Comparison of ENCODE assay signal across 22 cellular contexts in the genomic region with DNA sequence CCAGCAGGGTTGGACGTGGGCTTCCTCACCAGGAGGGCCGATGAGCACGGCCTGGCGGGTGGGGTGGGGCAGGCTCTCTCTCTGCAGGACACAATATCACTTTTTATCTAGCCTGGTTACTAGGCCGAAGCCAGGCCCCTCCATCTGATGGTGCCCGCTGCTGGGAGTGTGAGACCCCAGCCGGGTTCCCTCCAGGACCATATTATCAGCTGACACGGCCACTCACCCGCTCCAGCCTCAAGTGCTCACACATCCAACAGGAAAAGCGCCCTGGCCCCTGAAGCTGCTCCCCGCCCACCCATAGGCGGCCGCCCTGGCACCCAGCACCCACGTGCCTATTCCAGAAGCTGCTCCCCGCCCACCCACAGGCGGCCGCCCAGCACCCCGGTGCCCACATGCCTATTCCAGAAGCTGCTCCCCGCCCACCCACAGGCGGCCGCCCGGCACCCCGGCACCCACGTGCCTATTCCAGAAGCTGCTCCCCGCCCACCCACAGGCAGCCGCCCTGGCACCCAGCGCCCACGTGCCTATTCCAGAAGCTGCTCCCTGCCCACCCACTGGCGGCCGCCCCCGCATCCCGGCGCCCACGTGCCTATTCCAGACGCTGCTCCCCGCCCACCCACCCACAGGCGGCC. TPM values are rescaled to one million over a fixed set of nuclear protein-coding genes. Genes with fewer than 3 reads are reported as not detected.
DNase-seq lines count a peak whose midpoint lies in the region; ATAC-seq, FAIRE-seq and TF ChIP-seq lines count a peak whose summit lies in the region.
"Had no signal": no experiment of that assay in that cellular context is flagged by ENCODE, and none has a peak within 500 bp of the region (broad histone marks: within the 10 kb centered on the region; RNA-seq: fewer than 3 reads in every experiment).

No MANE protein-coding gene starts in this region.

- H3K4me3 Mint-ChIP-seq in stimulated activated naive B cell treated with anti-CD40 and anti-IgM and Interleukin-4, amounts not matched to agents 10 μg/mL and 1 μg/mL and 100 μg/mL, for 72 hours: no peak overlapping the region
- H3K4me3 Mint-ChIP-seq: activated CD4-positive, alpha-beta T cell treated with anti-CD3 and anti-CD28 coated beads, Interleukin-2, amount 10 ng/mL, durations not matched to agents 7 days and 5 days; IgD-negative memory B cell; naive B cell; stimulated activated naive CD8-positive, alpha-beta T cell treated with anti-CD3 and anti-CD28 coated beads, Interleukin-15, Interleukin-2, amounts not matched to agents 100 ng/mL and 50 ng/mL, for 24 hours had no signal

- peaks cover 8 to 39% (median 17%) of the 10 kb centered on the region in 4 donors for H3K4me1 ChIP-seq in Peyer's patch
- peaks cover 0 to 11% of the 10 kb centered on the region in 2 donors for H3K4me1 ChIP-seq in kidney (ENCODE audit: control insufficient read depth in 1 of 2, insufficient read depth in 1 of 2, low read depth in 1 of 2, low read length in 2 of 2)
- peaks cover 0 to 12% (median 10%) of the 10 kb centered on the region in 4 donors for H3K4me1 ChIP-seq in sigmoid colon

- TF ChIP-seq EP300 in sigmoid colon (IDR thresholded peaks at IDR 0.05): no peak

- H3K4me1 Mint-ChIP-seq in stimulated activated naive B cell treated with anti-CD40 and anti-IgM and Interleukin-4, amounts not matched to agents 10 μg/mL and 1 μg/mL and 100 μg/mL, for 72 hours: peaks cover 27 to 48% of the 10 kb centered on the region in 2 donors

- FAIRE-seq in kidney (lab: Jason Lieb, UNC): no peak
- FAIRE-seq: bronchial epithelial cell had no signal

- 90 to 94% methylated on average over 37 of the region's 37 CpGs for WGBS in sigmoid colon, 2 donors

- TF ChIP-seq POLR2A in Peyer's patch (IDR thresholded peaks at IDR 0.05) (no peak), sigmoid colon (IDR thresholded peaks at IDR 0.05) (no peak)

- DNase-seq in Peyer's patch (peak in 2 of 3 donors; percentile 32 to 44), kidney (peak; percentile 75), sigmoid colon (peak; percentile 52), NCI-H1417 treated with DMSO at 0.1 percent for 48 hours (lab: John Stamatoyannopoulos, UW) (no peak)
- peak; percentile 39 for DNase-seq in activated CD8-positive, alpha-beta memory T cell treated with anti-CD3 and anti-CD28 coated beads, Interleukin-2, amount 50 U/mL, for 48 hours
- DNase-seq in stimulated activated naive B cell treated with anti-CD40 and anti-IgM and Interleukin-4, amounts not matched to agents 10 μg/mL and 1 μg/mL and 100 μg/mL, for 72 hours: no peak
- DNase-seq: activated CD4-positive, alpha-beta T cell treated with anti-CD3 and anti-CD28 coated beads, Interleukin-2, amount 10 ng/mL, durations not matched to agents 7 days and 5 days; GOT3; MM.1S; naive B cell; NCI-H1930; NCI-H345; NK-92 treated with Interleukin-12 subunit alpha and Interleukin-12 subunit beta, amount 100 ng/mL, for 24 hours had no signal

- no peak for ATAC-seq in stimulated activated naive B cell treated with anti-CD40 and anti-IgM and Interleukin-4, amounts not matched to agents 10 μg/mL and 1 μg/mL and 100 μg/mL, for 72 hours (replicated peaks)
- ATAC-seq in HG02763 (IDR thresholded peaks at IDR 0.05; ENCODE audit: unreplicated experiment): no peak
- ATAC-seq: activated naive CD4-positive, alpha-beta T cell treated with anti-CD3 and anti-CD28 coated beads, Interleukin-2, amount 50 U/mL, for 72 hours; esophagus mucosa; gastroesophageal sphincter had no signal

- intact Hi-C loops in kidney (cut with DNase I) (no loop called here), sigmoid colon (cut with DNase I) (no loop called here)

- H3K27me3 Mint-ChIP-seq in stimulated activated naive B cell treated with anti-CD40 and anti-IgM and Interleukin-4, amounts not matched to agents 10 μg/mL and 1 μg/mL and 100 μg/mL, for 72 hours: no peaks in the 10 kb centered on the region
- H3K27me3 Mint-ChIP-seq: activated CD4-positive, alpha-beta T cell treated with anti-CD3 and anti-CD28 coated beads, Interleukin-2, amount 10 ng/mL, durations not matched to agents 7 days and 5 days; IgD-negative memory B cell; naive B cell; stimulated activated naive CD8-positive, alpha-beta T cell treated with anti-CD3 and anti-CD28 coated beads, Interleukin-15, Interleukin-2, amounts not matched to agents 100 ng/mL and 50 ng/mL, for 24 hours had no signal

- H3K36me3 Mint-ChIP-seq in stimulated activated naive B cell treated with anti-CD40 and anti-IgM and Interleukin-4, amounts not matched to agents 10 μg/mL and 1 μg/mL and 100 μg/mL, for 72 hours: peaks cover 17 to 31% of the 10 kb centered on the region in 2 donors
- H3K36me3 Mint-ChIP-seq: activated naive CD4-positive, alpha-beta T cell treated with anti-CD3 and anti-CD28 coated beads, Interleukin-2, amount 50 U/mL, for 72 hours; IgD-negative memory B cell; naive B cell had no signal

- H3K27me3 ChIP-seq in Peyer's patch (no peaks in the 10 kb centered on the region), sigmoid colon (no peaks in the 10 kb centered on the region)
- H3K27me3 ChIP-seq: gastroesophageal sphincter, vagina had no signal

- no peaks in the 10 kb centered on the region for H3K36me3 ChIP-seq in Peyer's patch
- no peaks in the 10 kb centered on the region for H3K36me3 ChIP-seq in kidney (ENCODE audit: control insufficient read depth in 1 of 2, insufficient read depth in 2 of 2, low read length in 2 of 2)
- no peaks in the 10 kb centered on the region for H3K36me3 ChIP-seq in sigmoid colon
- H3K36me3 ChIP-seq: gastroesophageal sphincter, vagina had no signal

- no peak for TF ChIP-seq CTCF in Peyer's patch (IDR thresholded peaks at IDR 0.05)
- no peak for TF ChIP-seq CTCF in kidney (IDR thresholded peaks at IDR 0.05; ENCODE audit: borderline replicate concordance, extremely low read depth, insufficient read depth)
- no peak for TF ChIP-seq CTCF in sigmoid colon (IDR thresholded peaks at IDR 0.05)

- H3K27ac ChIP-seq in Peyer's patch: no peak overlapping the region
- H3K27ac ChIP-seq in kidney (ENCODE audit: low read depth in 2 of 2, low read length in 2 of 2): no peak overlapping the region
- H3K27ac ChIP-seq in sigmoid colon: no peak overlapping the region
- H3K27ac ChIP-seq: gastroesophageal sphincter, RWPE1, vagina had no signal

- H3K9me3 ChIP-seq in Peyer's patch (no peaks in the 10 kb centered on the region), kidney (ENCODE audit: control insufficient read depth in 1 of 2, low read length in 2 of 2) (no peaks in the 10 kb centered on the region), sigmoid colon (no peaks in the 10 kb centered on the region)
- H3K9me3 ChIP-seq: gastroesophageal sphincter, vagina had no signal

- no peak overlapping the region for H3K4me3 ChIP-seq in Peyer's patch
- no peak overlapping the region for H3K4me3 ChIP-seq in kidney (ENCODE audit: low read length in 2 of 2)
- H3K4me3 ChIP-seq in sigmoid colon: no peak overlapping the region
- H3K4me3 ChIP-seq: gastroesophageal sphincter, vagina had no signal

- no peak overlapping the region for H3K27ac Mint-ChIP-seq in stimulated activated naive B cell treated with anti-CD40 and anti-IgM and Interleukin-4, amounts not matched to agents 10 μg/mL and 1 μg/mL and 100 μg/mL, for 72 hours
- H3K27ac Mint-ChIP-seq: activated CD4-positive, alpha-beta T cell treated with anti-CD3 and anti-CD28 coated beads, Interleukin-2, amount 10 ng/mL, durations not matched to agents 7 days and 5 days; activated naive CD4-positive, alpha-beta T cell treated with anti-CD3 and anti-CD28 coated beads, Interleukin-2, amount 50 U/mL, for 72 hours; naive B cell; stimulated activated naive CD8-positive, alpha-beta T cell treated with anti-CD3 and anti-CD28 coated beads, Interleukin-15, Interleukin-2, amounts not matched to agents 100 ng/mL and 50 ng/mL, for 24 hours had no signal

- peaks cover 0 to 1% of the 10 kb centered on the region in 2 donors for H3K9me3 Mint-ChIP-seq in stimulated activated naive B cell treated with anti-CD40 and anti-IgM and Interleukin-4, amounts not matched to agents 10 μg/mL and 1 μg/mL and 100 μg/mL, for 72 hours
- H3K9me3 Mint-ChIP-seq: activated CD4-positive, alpha-beta T cell treated with anti-CD3 and anti-CD28 coated beads, Interleukin-2, amount 10 ng/mL, durations not matched to agents 7 days and 5 days; activated naive CD4-positive, alpha-beta T cell treated with anti-CD3 and anti-CD28 coated beads, Interleukin-2, amount 50 U/mL, for 72 hours; IgD-negative memory B cell; naive B cell; stimulated activated naive CD8-positive, alpha-beta T cell treated with anti-CD3 and anti-CD28 coated beads, Interleukin-15, Interleukin-2, amounts not matched to agents 100 ng/mL and 50 ng/mL, for 24 hours had no signal

- H3K9ac ChIP-seq in kidney (ENCODE audit: low read length in 2 of 2): no peak overlapping the region

RNA-seq across cellular contexts. Expression of a gene that starts 5.0 kb away (rescaled TPM):
- 10 to 100 TPM; 10.7 to 70.8 (median 30.5) TPM for total RNA-seq in Peyer's patch
- 7.2 TPM for total RNA-seq in kidney
- polyA plus RNA-seq in kidney (ENCODE audit: insufficient read depth, low read depth, low replicate concordance): 5.1 TPM
- 1 to 10 TPM; 2.1 to 6.4 (median 2.5) TPM for total RNA-seq in sigmoid colon
- 10 to 100 TPM in 1 of 3 donors, 1 to 10 TPM in 2; 1.8 to 10.7 (median 3.2) TPM for polyA plus RNA-seq in sigmoid colon

Comparison
In these comparisons a context has a peak if more than half of its experiments do, and no peak if none do; other contexts are left out.
1. DNase-seq: peak in Peyer's patch (2 of 3), activated CD8-positive, alpha-beta memory T cell treated with anti-CD3 and anti-CD28 coated beads, Interleukin-2, amount 50 U/mL, for 48 hours (single experiment), kidney (single experiment) and sigmoid colon (single experiment); none in NCI-H1417 treated with DMSO at 0.1 percent for 48 hours (single experiment) and stimulated activated naive B cell treated with anti-CD40 and anti-IgM and Interleukin-4, amounts not matched to agents 10 μg/mL and 1 μg/mL and 100 μg/mL, for 72 hours (single experiment).